12 cellular contexts compared by ENCODE assay signal in the genomic region with DNA sequence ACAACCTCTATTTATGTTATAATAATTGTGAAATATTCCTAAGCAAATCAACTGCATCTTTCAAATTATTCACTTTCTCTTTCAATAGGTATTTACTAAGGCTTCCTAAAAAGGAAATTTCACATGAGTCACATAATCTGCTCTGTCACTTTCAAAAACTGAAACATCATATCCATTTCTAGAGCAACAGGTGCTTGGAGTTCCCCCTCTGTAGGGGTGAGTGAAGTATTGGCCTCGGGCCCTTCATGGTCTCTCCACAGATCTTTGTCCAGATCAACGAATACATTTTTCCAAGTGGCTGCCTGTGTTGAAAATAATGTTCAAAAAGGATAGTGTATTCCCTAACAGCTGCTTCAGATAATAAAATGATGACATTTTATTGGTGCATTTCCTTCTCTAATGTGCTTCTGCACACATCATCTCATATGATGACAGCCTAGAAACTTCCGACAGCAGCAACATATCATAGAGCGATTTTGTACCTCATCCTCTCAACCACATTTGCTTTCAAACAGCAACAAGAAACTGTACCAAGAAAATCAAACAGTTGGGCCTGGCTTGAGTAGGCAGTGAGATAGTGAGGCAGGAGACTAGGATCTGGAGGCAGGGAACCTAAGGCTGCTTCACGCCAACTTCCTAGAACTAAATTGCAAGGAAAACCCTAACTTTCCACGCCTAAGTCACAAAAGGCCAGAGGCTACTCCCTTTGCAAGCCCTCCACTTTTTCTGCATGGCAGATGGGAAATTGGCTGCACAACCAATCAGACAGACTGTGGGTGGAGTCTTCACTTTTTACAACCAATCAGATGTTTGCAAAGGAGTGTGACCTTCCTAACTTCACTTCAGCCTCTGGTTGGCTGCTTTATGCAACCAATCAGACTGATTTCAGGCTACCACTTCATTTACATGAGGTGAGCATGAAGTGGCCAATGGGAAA.
DNase-seq lines count a peak whose midpoint lies in the region; ATAC-seq and FAIRE-seq lines count a peak whose summit lies in the region.
"Had no signal": no experiment of that assay in that cellular context is flagged by ENCODE, and none has a peak within 500 bp of the region (broad histone marks: within the 10 kb centered on the region; RNA-seq: fewer than 3 reads in every experiment).

No MANE protein-coding gene starts in this region.

- ATAC-seq in GM19324 (IDR thresholded peaks at IDR 0.05; ENCODE audit: low FRiP score, unreplicated experiment) (peak; percentile 64), HG02759 (IDR thresholded peaks at IDR 0.05; ENCODE audit: unreplicated experiment) (peak; percentile 69), HG03558 (IDR thresholded peaks at IDR 0.05; ENCODE audit: extremely low read depth, unreplicated experiment) (peak; percentile 98)
- ATAC-seq: activated CD8-positive, alpha-beta memory T cell treated with anti-CD3 and anti-CD28 coated beads, Interleukin-2, amount 10 ng/mL, durations not matched to agents 7 days and 5 days; esophagus mucosa had no signal

- DNase-seq in DMS53 (lab: John Stamatoyannopoulos, UW) = peak; percentile 41
- DNase-seq in urothelium cell line (ENCODE audit: low spot score) = no peak
- no peak for DNase-seq in NCI-H69 (lab: John Stamatoyannopoulos, UW)
- no peak for DNase-seq in HPDE6-E6E7 (ENCODE audit: extremely low spot score)
- DNase-seq in mesenteric fat pad (ENCODE audit: low spot score) = no peak
- DNase-seq: activated CD8-positive, alpha-beta memory T cell treated with anti-CD3 and anti-CD28 coated beads, Interleukin-2, amount 10 ng/mL, durations not matched to agents 7 days and 5 days; kidney glomerular epithelial cell; NCI-H2171 had no signal

- FAIRE-seq in urothelium cell line (lab: Jason Lieb, UNC) = no peak
